ENCODE assay signal across 11 cellular contexts in the genomic region with DNA sequence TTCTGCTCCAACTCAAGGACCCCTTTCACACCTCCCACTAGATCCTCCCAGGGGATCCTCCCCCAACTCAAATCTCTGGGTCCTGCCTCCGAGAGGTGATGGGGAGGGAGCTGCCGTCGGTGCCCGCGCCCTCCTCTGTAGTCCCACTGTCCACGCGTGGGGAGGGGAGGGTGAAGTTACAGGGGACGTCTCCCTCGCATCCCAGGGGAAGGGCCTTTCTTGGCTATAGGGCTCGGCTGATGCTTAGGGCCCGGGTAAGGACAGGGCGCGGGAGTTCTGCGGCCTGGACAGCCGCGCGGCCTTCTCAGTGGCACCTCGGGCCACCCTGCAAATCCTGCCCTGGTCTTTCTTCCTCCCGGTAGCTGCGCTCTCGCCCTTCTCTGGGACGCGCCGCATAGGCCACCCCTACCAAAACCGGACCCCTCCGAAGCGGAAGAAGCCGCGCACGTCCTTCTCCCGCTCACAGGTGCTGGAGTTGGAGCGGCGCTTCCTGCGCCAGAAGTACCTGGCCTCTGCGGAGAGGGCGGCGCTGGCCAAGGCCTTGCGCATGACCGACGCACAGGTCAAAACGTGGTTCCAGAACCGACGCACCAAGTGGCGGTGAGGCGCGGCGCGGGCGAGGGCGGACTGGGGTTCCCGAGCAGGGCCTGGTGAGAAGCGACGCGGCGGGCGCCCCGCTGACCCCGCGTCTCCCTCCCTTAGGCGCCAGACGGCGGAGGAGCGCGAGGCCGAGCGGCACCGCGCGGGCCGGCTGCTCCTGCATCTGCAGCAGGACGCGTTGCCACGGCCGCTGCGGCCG. TPM values are rescaled to one million over a fixed set of nuclear protein-coding genes. Genes with fewer than 3 reads are reported as not detected.
A peak's percentile ranks its signal among the peaks of the same experiment; 100 is the strongest.
DNase-seq lines count a peak whose midpoint lies in the region; ATAC-seq and TF ChIP-seq lines count a peak whose summit lies in the region.
"Had no signal": no experiment of that assay in that cellular context is flagged by ENCODE, and none has a peak within 500 bp of the region (broad histone marks: within the 10 kb centered on the region; RNA-seq: fewer than 3 reads in every experiment).

No MANE protein-coding gene starts in this region.

- H3K27me3 ChIP-seq in CD4-positive, alpha-beta memory T cell (ENCODE audit: insufficient read depth, low read length), result peaks cover 35% of the 10 kb centered on the region
- H3K27me3 ChIP-seq in effector memory CD4-positive, alpha-beta T cell (replicated peaks; ENCODE audit: control insufficient read depth, insufficient read depth, low read length, poor library complexity, severe bottlenecking), result peaks cover 58% of the 10 kb centered on the region

- TF ChIP-seq CTCF in natural killer cell (IDR thresholded peaks at IDR 0.05), result no peak

- no peak overlapping the region for H3K27ac ChIP-seq in CD4-positive, alpha-beta memory T cell (ENCODE audit: low read depth, low read length)
- no peak overlapping the region for H3K27ac ChIP-seq in effector memory CD4-positive, alpha-beta T cell (ENCODE audit: insufficient read depth, low read length, poor library complexity, severe bottlenecking)
- H3K27ac ChIP-seq: SJSA1 had no signal

- no peaks in the 10 kb centered on the region for H3K9me3 ChIP-seq in CD4-positive, alpha-beta memory T cell (ENCODE audit: control insufficient read depth in 1 of 2, low read length in 2 of 2)
- H3K9me3 ChIP-seq in effector memory CD4-positive, alpha-beta T cell (ENCODE audit: control insufficient read depth, low read length), result no peaks in the 10 kb centered on the region

- peaks cover 6 to 36% (median 19%) of the 10 kb centered on the region in 4 donors for H3K4me1 Mint-ChIP-seq in CD4-positive, alpha-beta memory T cell
- peaks cover 10 to 20% of the 10 kb centered on the region in 2 donors for H3K4me1 Mint-ChIP-seq in natural killer cell

- intact Hi-C loops in CD4-positive, alpha-beta memory T cell (cut with micrococcal nuclease), result no loop called here
- intact Hi-C loops in natural killer cell (cut with micrococcal nuclease), result loop anchor here (1.0 kb wide), 1 partner anchor 14 kb away; a partner anchor contains a TSS

- H3K36me3 Mint-ChIP-seq in CD4-positive, alpha-beta memory T cell, result no peaks in the 10 kb centered on the region
- no peaks in the 10 kb centered on the region for H3K36me3 Mint-ChIP-seq in natural killer cell

- H3K9me3 Mint-ChIP-seq in CD4-positive, alpha-beta memory T cell, result peaks cover 0 to 4% (median 0%) of the 10 kb centered on the region in 8 donors
- no peaks in the 10 kb centered on the region for H3K9me3 Mint-ChIP-seq in natural killer cell

- no peaks in the 10 kb centered on the region for H3K36me3 ChIP-seq in CD4-positive, alpha-beta memory T cell (ENCODE audit: insufficient read depth, low read length)
- no peaks in the 10 kb centered on the region for H3K36me3 ChIP-seq in effector memory CD4-positive, alpha-beta T cell (ENCODE audit: control insufficient read depth, insufficient read depth, low read length)
- H3K36me3 ChIP-seq: SJSA1 had no signal

- ATAC-seq in HG02884 (IDR thresholded peaks at IDR 0.05; ENCODE audit: unreplicated experiment), result peak; percentile 30
- ATAC-seq in natural killer cell, result peak in 2 of 3 donors; percentile 16 to 40

- peak overlapping the region in 1 of 2 donors; percentile 53 for H3K4me3 ChIP-seq in CD4-positive, alpha-beta memory T cell (ENCODE audit: low read length in 2 of 2)
- H3K4me3 ChIP-seq in effector memory CD4-positive, alpha-beta T cell (ENCODE audit: insufficient read depth, low read depth, low read length, poor library complexity, severe bottlenecking), result peak overlapping the region; percentile 58
- H3K4me3 ChIP-seq: SJSA1 had no signal

- POLR2A ChIA-PET in CD4-positive, alpha-beta memory T cell (lab: Charles Lee; ENCODE audit: partially characterized antibody), result interaction anchor here (0.7 to 2.7 kb wide), 10 partner anchors 8 to 43 kb away, joined by 3 to 20 read pairs (median 4); a partner anchor contains a TSS

- peaks cover 39 to 55% of the 10 kb centered on the region in 2 donors for H3K27me3 Mint-ChIP-seq in CD4-positive, alpha-beta memory T cell
- H3K27me3 Mint-ChIP-seq in natural killer cell (ENCODE audit: low read depth in 2 of 2), result peaks cover 73 to 82% of the 10 kb centered on the region in 2 donors

- DNase-seq in CD4-positive, alpha-beta memory T cell, result no peak
- DNase-seq in effector memory CD4-positive, alpha-beta T cell, result no peak
- no peak for DNase-seq in natural killer cell
- DNase-seq in NCI-H345 treated with DMSO at 0.1 percent for 48 hours (lab: John Stamatoyannopoulos, UW; ENCODE audit: unreplicated experiment), result no peak
- no peak for DNase-seq in central memory CD4-positive, alpha-beta T cell
- no peak for DNase-seq in NCI-H774 (lab: John Stamatoyannopoulos, UW)
- no peak for DNase-seq in 8988T
- DNase-seq: GDM1 had no signal

- peak overlapping the region in 6 of 7 donors; percentile 42 to 85 (median 68) for H3K27ac Mint-ChIP-seq in CD4-positive, alpha-beta memory T cell
- no peak overlapping the region for H3K27ac Mint-ChIP-seq in natural killer cell

- CTCF ChIA-PET in CD4-positive, alpha-beta memory T cell (lab: Charles Lee; ENCODE audit: partially characterized antibody), result interaction anchor here (1.3 to 2.6 kb wide), 2 partner anchors 11 to 32 kb away, joined by 3 to 8 read pairs; a partner anchor contains a TSS

- H3K4me3 Mint-ChIP-seq in CD4-positive, alpha-beta memory T cell, result peak overlapping the region; percentile 74 to 80 (median 76)
- peak overlapping the region; percentile 75 for H3K4me3 Mint-ChIP-seq in natural killer cell

- peaks cover 35% of the 10 kb centered on the region for H3K4me1 ChIP-seq in CD4-positive, alpha-beta memory T cell (ENCODE audit: insufficient read depth, low read length)
- peaks cover 36% of the 10 kb centered on the region for H3K4me1 ChIP-seq in effector memory CD4-positive, alpha-beta T cell (ENCODE audit: control insufficient read depth, insufficient read depth, low read length, poor library complexity, severe bottlenecking)

RNA-seq across cellular contexts. Expression of a gene that starts 1.2 kb away (rescaled TPM):
- total RNA-seq in CD4-positive, alpha-beta memory T cell, result under 1 TPM; 0.52 to 0.53 TPM
- polyA plus RNA-seq in CD4-positive, alpha-beta memory T cell, result under 1 TPM; 0.14 to 0.33 TPM
- under 1 TPM in 2 of 3 donors, not detected in 1; 0.23 to 0.45 TPM for total RNA-seq in natural killer cell
- total RNA-seq: omental fat pad, SJSA1 had no signal

RNA-seq across cellular contexts. Expression of a gene that starts 8.0 kb away (rescaled TPM):
- 10 to 100 TPM; 31.1 to 42.2 TPM for total RNA-seq in CD4-positive, alpha-beta memory T cell
- 10 to 100 TPM; 10.4 to 16.7 TPM for polyA plus RNA-seq in CD4-positive, alpha-beta memory T cell
- 10 to 100 TPM; 22.9 to 35.9 (median 33.2) TPM for total RNA-seq in natural killer cell

RNA-seq across cellular contexts. Expression of a gene that starts 10.6 kb away (rescaled TPM):
- total RNA-seq in CD4-positive, alpha-beta memory T cell, result under 1 TPM; 0.35 to 0.44 TPM
- polyA plus RNA-seq in CD4-positive, alpha-beta memory T cell, result not detected
- under 1 TPM in 2 of 3 donors, not detected in 1; 0.21 to 0.43 TPM for total RNA-seq in natural killer cell
- total RNA-seq: omental fat pad, SJSA1 had no signal

RNA-seq across cellular contexts. Expression of a gene that starts 14.0 kb away (rescaled TPM):
- total RNA-seq in CD4-positive, alpha-beta memory T cell, result 100 to 1,000 TPM; 153 to 158 TPM
- 100 to 1,000 TPM in 1 of 2 donors, 10 to 100 TPM in 1; 91.3 to 123 TPM for polyA plus RNA-seq in CD4-positive, alpha-beta memory T cell
- 100 to 1,000 TPM; 234 to 242 (median 237) TPM for total RNA-seq in natural killer cell

RNA-seq across cellular contexts. Expression of a gene that starts 14.3 kb away (rescaled TPM):
- 10 to 100 TPM; 39.8 to 41.1 TPM for total RNA-seq in CD4-positive, alpha-beta memory T cell
- polyA plus RNA-seq in CD4-positive, alpha-beta memory T cell, result 10 to 100 TPM; 22.0 to 25.7 TPM
- total RNA-seq in natural killer cell, result 10 to 100 TPM; 32.1 to 47.6 (median 45.2) TPM

Comparison
In these comparisons a context has a peak if more than half of its experiments do, and no peak if none do; other contexts are left out.
1. H3K27ac Mint-ChIP-seq: peak in CD4-positive, alpha-beta memory T cell (6 of 7); none in natural killer cell (0 of 2).